11 cellular contexts compared by ENCODE assay signal in genomic region chr9:35537898-35538297, GRCh38. TPM values are rescaled to one million over a fixed set of nuclear protein-coding genes. Genes with fewer than 3 reads are reported as not detected.
DNase-seq lines count a peak whose midpoint lies in the region; ATAC-seq and TF ChIP-seq lines count a peak whose summit lies in the region.
"Had no signal": no experiment of that assay in that cellular context is flagged by ENCODE, and none has a peak within 500 bp of the region (broad histone marks: within the 10 kb centered on the region; RNA-seq: fewer than 3 reads in every experiment).

No MANE protein-coding gene starts in this region.

- H3K18ac ChIP-seq in neuronal stem cell (ENCODE audit: low read length), result peak overlapping the region; percentile 44

- H3K27ac Mint-ChIP-seq in MCF 10A (ENCODE audit: low read depth, unreplicated experiment), result no peak overlapping the region
- H3K27ac Mint-ChIP-seq: activated CD4-positive, alpha-beta memory T cell treated with anti-CD3 and anti-CD28 coated beads for 36 hours had no signal

- peak overlapping the region; percentile 19 for H3K4ac ChIP-seq in neuronal stem cell (ENCODE audit: low read length)

- H3K27me3 ChIP-seq in breast epithelium (no peaks in the 10 kb centered on the region), heart right ventricle (no peaks in the 10 kb centered on the region), neuronal stem cell (ENCODE audit: control insufficient read depth in 3 of 3, insufficient read depth in 3 of 3, low read depth in 1 of 3, low read length in 3 of 3) (no peaks in the 10 kb centered on the region), uterus (no peaks in the 10 kb centered on the region)

- H3K4me1 ChIP-seq in breast epithelium (peaks cover 4 to 10% of the 10 kb centered on the region in 2 donors), heart right ventricle (peaks cover 11 to 73% (median 55%) of the 10 kb centered on the region in 9 donors), neuronal stem cell (ENCODE audit: control insufficient read depth in 2 of 2, insufficient read depth in 1 of 2, low read depth in 1 of 2, low read length in 2 of 2) (peaks cover 9 to 20% of the 10 kb centered on the region in 2 donors), uterus (peaks cover 7 to 13% of the 10 kb centered on the region in 2 donors)

- H2BK120ac ChIP-seq in neuronal stem cell (ENCODE audit: low read depth, low read length), result no peak overlapping the region

- BruUV-seq in MCF 10A (replicated peaks; lab: Mats Ljungman, UMichigan), result no TSS peak

- H3K36me3 ChIP-seq in breast epithelium (no peaks in the 10 kb centered on the region), heart right ventricle (peaks cover 0 to 5% (median 0%) of the 10 kb centered on the region in 9 donors), neuronal stem cell (replicated peaks in 1 of 2; ENCODE audit: control insufficient read depth in 2 of 2, insufficient read depth in 2 of 2, low read length in 2 of 2) (no peaks in the 10 kb centered on the region), uterus (no peaks in the 10 kb centered on the region)

- peak overlapping the region; percentile 90 for H2AFZ ChIP-seq in neuronal stem cell (ENCODE audit: low read length)

- H2BK12ac ChIP-seq in neuronal stem cell (ENCODE audit: low read length), result no peak overlapping the region

- H3K27ac ChIP-seq in breast epithelium, result peak overlapping the region; percentile 83 to 95
- peak overlapping the region; percentile 84 to 97 (median 89) for H3K27ac ChIP-seq in heart right ventricle
- peak overlapping the region; percentile 81 for H3K27ac ChIP-seq in neuronal stem cell (replicated peaks; ENCODE audit: low read length)
- H3K27ac ChIP-seq in uterus, result peak overlapping the region; percentile 91 to 94

- WGBS in heart right ventricle, 2 donors, result 46 to 48% methylated on average over 3 of the region's 3 CpGs
- no CpG with 5 or more reads among the region's 3 CpGs for WGBS in neuronal stem cell (ENCODE audit: extremely low coverage in 2 of 2, insufficient read length in 2 of 2, insufficient replicate concordance in 1 of 2), 2 donors

- no peaks in the 10 kb centered on the region for H3K9me3 Mint-ChIP-seq in MCF 10A (ENCODE audit: unreplicated experiment)
- H3K9me3 Mint-ChIP-seq: activated CD4-positive, alpha-beta memory T cell treated with anti-CD3 and anti-CD28 coated beads for 36 hours had no signal

- POLR2A ChIA-PET in MCF 10A (lab: Yijun Ruan, JAX), result interaction anchor here (0.8 to 1.2 kb wide), 3 partner anchors 18 to 47 kb away, joined by 3 to 4 read pairs (median 3); no protein-coding TSS in a partner anchor

- peak overlapping the region; percentile 5 for H2BK15ac ChIP-seq in neuronal stem cell (ENCODE audit: low read length)

- H3K79me1 ChIP-seq in neuronal stem cell (ENCODE audit: low read depth, low read length), result peaks cover 2% of the 10 kb centered on the region

- H3K9me3 ChIP-seq in breast epithelium (no peaks in the 10 kb centered on the region), heart right ventricle (no peaks in the 10 kb centered on the region), neuronal stem cell (replicated peaks in 1 of 2; ENCODE audit: control insufficient read depth in 2 of 2, insufficient read depth in 1 of 2, low read depth in 1 of 2, low read length in 2 of 2) (no peaks in the 10 kb centered on the region), uterus (no peaks in the 10 kb centered on the region)

- intact Hi-C loops in breast epithelium (cut with DNase I; ENCODE audit: low total_unique reads), result loop anchor here (10.0 kb wide), 1 partner anchor 1957 kb away; no protein-coding TSS in a partner anchor
- intact Hi-C loops in MCF 10A (cut with micrococcal nuclease), result no loop called here
- intact Hi-C loops in heart right ventricle (cut with DNase I), result loop anchor here in 4 of 10 donors (2.0 to 5.0 kb wide), 2 partner anchors 27 to 46 kb away; partner anchors contain the start of gene RUSC2 (in 3 of the 4)
- intact Hi-C loops in uterus (cut with DNase I; ENCODE audit: low total_unique reads), result no loop called here

- no peak overlapping the region for H3K4me2 ChIP-seq in neuronal stem cell (ENCODE audit: insufficient read depth, low read length, poor library complexity, severe bottlenecking)

- TF ChIP-seq POLR2A in breast epithelium (IDR thresholded peaks at IDR 0.05), result no peak
- no peak for TF ChIP-seq POLR2A in uterus (IDR thresholded peaks at IDR 0.05)

- H2AK5ac ChIP-seq in neuronal stem cell (ENCODE audit: low read depth, low read length), result peak overlapping the region; percentile 13

- no peak overlapping the region for H3K23ac ChIP-seq in neuronal stem cell (ENCODE audit: low read depth, low read length, poor library complexity)

- H3K14ac ChIP-seq in neuronal stem cell (ENCODE audit: low read length), result peak overlapping the region; percentile 76

- no peak overlapping the region for H4K91ac ChIP-seq in neuronal stem cell (ENCODE audit: low read depth, low read length, poor library complexity)

- H3K4me3 ChIP-seq in breast epithelium (peak overlapping the region in 1 of 3 donors; percentile 63), heart right ventricle (peak overlapping the region in 9 of 10 donors; percentile 29 to 66 (median 55)), neuronal stem cell (ENCODE audit: low read length in 2 of 2) (peak overlapping the region in 1 of 2 donors; percentile 70), uterus (no peak overlapping the region)

- DNase-seq in breast epithelium (ENCODE audit: low spot score in 2 of 2) (no peak), MCF 10A (ENCODE audit: unreplicated experiment) (no peak), heart right ventricle (peak; percentile 45 to 75), neuronal stem cell (ENCODE audit: low spot score) (no peak), uterus (no peak)
- DNase-seq in activated CD4-positive, alpha-beta T cell treated with anti-CD3 and anti-CD28 coated beads, Interleukin-2, amount 50 U/mL, for 1 hour, result no peak
- DNase-seq: 8988T; activated CD4-positive, alpha-beta memory T cell treated with anti-CD3 and anti-CD28 coated beads for 36 hours; NCI-H2081 had no signal

- H3K36me3 Mint-ChIP-seq in MCF 10A (ENCODE audit: insufficient read depth, unreplicated experiment), result no peaks in the 10 kb centered on the region
- H3K36me3 Mint-ChIP-seq: activated CD4-positive, alpha-beta memory T cell treated with anti-CD3 and anti-CD28 coated beads for 36 hours had no signal

- no peak overlapping the region for H3K4me3 Mint-ChIP-seq in MCF 10A (ENCODE audit: unreplicated experiment)
- H3K4me3 Mint-ChIP-seq: activated CD4-positive, alpha-beta memory T cell treated with anti-CD3 and anti-CD28 coated beads for 36 hours had no signal

- no peak for TF ChIP-seq CTCF in breast epithelium (IDR thresholded peaks at IDR 0.05)
- TF ChIP-seq CTCF in MCF 10A (IDR thresholded peaks at IDR 0.05; ENCODE audit: unreplicated experiment), result no peak
- no peak for TF ChIP-seq CTCF in heart right ventricle (IDR thresholded peaks at IDR 0.05)
- TF ChIP-seq CTCF in uterus (IDR thresholded peaks at IDR 0.05), result no peak

- CTCF ChIA-PET in MCF 10A (lab: Yijun Ruan, JAX), result interaction anchor here (0.9 to 8.0 kb wide), 5 partner anchors 16 to 48 kb away, joined by 3 to 47 read pairs (median 6); partner anchors contain the start of gene RUSC2

- H3K4me1 Mint-ChIP-seq in MCF 10A (ENCODE audit: insufficient read depth, unreplicated experiment), result peaks cover 18% of the 10 kb centered on the region

- H3K27me3 Mint-ChIP-seq in MCF 10A (ENCODE audit: insufficient read depth, unreplicated experiment), result no peaks in the 10 kb centered on the region

- peak; percentile 78 to 88 (median 82) for ATAC-seq in heart right ventricle
- ATAC-seq in HG03342 (IDR thresholded peaks at IDR 0.05; ENCODE audit: unreplicated experiment), result no peak
- ATAC-seq in HG03520 (IDR thresholded peaks at IDR 0.05; ENCODE audit: unreplicated experiment), result no peak

- H2BK5ac ChIP-seq in neuronal stem cell (ENCODE audit: low read length), result no peak overlapping the region

- H4K8ac ChIP-seq in neuronal stem cell (ENCODE audit: low read depth, low read length), result no peak overlapping the region

- H3K9ac ChIP-seq in neuronal stem cell (ENCODE audit: low read depth, low read length, poor library complexity), result peak overlapping the region; percentile 36

RNA-seq across cellular contexts. Expression of gene RUSC2, which starts 48.0 kb away (rescaled TPM):
- total RNA-seq in breast epithelium (10 to 100 TPM; 17.0 to 17.1 (median 17.1) TPM), MCF 10A (2022) (27.8 and 30.5 TPM in 2 replicates), heart right ventricle (10 to 100 TPM; 22.1 to 34.9 (median 28.2) TPM), uterus (10 to 100 TPM in 3 of 4 donors, 1 to 10 TPM in 1; 10.0 to 60.2 (median 16.8) TPM)
- 10 to 100 TPM; 22.5 to 32.7 TPM for polyA plus RNA-seq in heart right ventricle
- polyA plus RNA-seq in neuronal stem cell (2013, experiment 1 of 2), result 6.3 TPM
- 6.5 TPM for polyA plus RNA-seq in neuronal stem cell (2013, experiment 2 of 2)

Comparison
In these comparisons a context has a peak if more than half of its experiments do, and no peak if none do; other contexts are left out.
1. DNase-seq: peak in heart right ventricle (2 of 2); none in breast epithelium (0 of 2), MCF 10A (single experiment), neuronal stem cell (single experiment), uterus (0 of 2) and activated CD4-positive, alpha-beta T cell treated with anti-CD3 and anti-CD28 coated beads, Interleukin-2, amount 50 U/mL, for 1 hour (single experiment).
2. H3K4me3 ChIP-seq: peak in heart right ventricle (9 of 10); none in uterus (0 of 2).
3. ATAC-seq: peak in heart right ventricle (8 of 8); none in HG03342 (single experiment) and HG03520 (single experiment).
4. Peak in every context shown above with its lines, with median percentiles within 50 percentile points of each other: H3K27ac ChIP-seq.